ENCODE assay signal across 9 cellular contexts in the genomic region with DNA sequence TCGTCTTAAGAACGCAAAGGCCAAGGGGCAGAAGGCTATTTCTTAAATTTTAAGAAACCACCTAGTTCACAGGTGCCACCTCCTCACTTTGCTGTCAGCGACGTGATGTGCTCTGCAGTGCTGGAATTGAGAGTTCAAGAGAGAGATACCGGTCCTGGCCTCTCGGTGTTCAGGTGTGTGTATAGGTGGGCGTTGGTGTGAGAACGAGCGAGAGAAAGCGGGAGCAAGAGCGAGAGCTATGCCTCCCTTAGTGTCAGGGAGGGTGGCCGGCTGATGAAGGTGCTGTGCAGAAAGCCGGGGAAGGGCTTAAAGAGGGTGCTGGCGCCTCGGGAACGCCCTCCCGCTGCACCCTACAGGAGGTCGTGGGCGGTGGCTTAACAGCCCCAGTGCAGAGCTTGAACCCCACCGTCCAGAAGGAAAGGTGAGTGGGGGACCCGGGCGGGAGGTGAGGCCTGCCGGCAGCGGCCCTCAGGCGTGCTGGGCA.
A peak's percentile ranks its signal among the peaks of the same experiment; 100 is the strongest.
DNase-seq lines count a peak whose midpoint lies in the region; ATAC-seq and TF ChIP-seq lines count a peak whose summit lies in the region.
"Had no signal": no experiment of that assay in that cellular context is flagged by ENCODE, and none has a peak within 500 bp of the region (broad histone marks: within the 10 kb centered on the region; RNA-seq: fewer than 3 reads in every experiment).

No MANE protein-coding gene starts in this region.

- H3K9me3 ChIP-seq in RWPE2 (ENCODE audit: severe bottlenecking) (no peaks in the 10 kb centered on the region), suprapubic skin (no peaks in the 10 kb centered on the region)

- no peak for DNase-seq in activated CD8-positive, alpha-beta memory T cell treated with anti-CD3 and anti-CD28 coated beads, Interleukin-2, amount 10 ng/mL, durations not matched to agents 7 days and 5 days
- DNase-seq in activated CD8-positive, alpha-beta memory T cell treated with anti-CD3 and anti-CD28 coated beads for 24 hours: no peak
- DNase-seq in RWPE2 (ENCODE audit: low spot score) (no peak), foreskin keratinocyte (peak in 1 of 2 donors; percentile 11), suprapubic skin (ENCODE audit: low spot score in 2 of 2) (no peak), midbrain (lab: John Stamatoyannopoulos, UW) (no peak)
- DNase-seq in activated CD8-positive, alpha-beta memory T cell treated with anti-CD3 and anti-CD28 coated beads, Interleukin-2, amount 50 U/mL, for 48 hours: no peak
- DNase-seq: stimulated activated CD4-positive, alpha-beta T cell treated with anti-CD3 and anti-CD28 coated beads, Interleukin-4, amount 100 ng/mL, for 24 hours had no signal

- H3K4me1 Mint-ChIP-seq in activated CD8-positive, alpha-beta memory T cell treated with anti-CD3 and anti-CD28 coated beads, Interleukin-2, amount 10 ng/mL, durations not matched to agents 7 days and 5 days: peaks cover 38% of the 10 kb centered on the region

- H3K4me1 ChIP-seq in RWPE2 (ENCODE audit: insufficient read depth, poor library complexity, severe bottlenecking): peaks cover 2% of the 10 kb centered on the region
- H3K4me1 ChIP-seq in foreskin keratinocyte: no peaks in the 10 kb centered on the region
- peaks cover 50% of the 10 kb centered on the region for H3K4me1 ChIP-seq in suprapubic skin

- peaks cover 5% of the 10 kb centered on the region for H3K36me3 Mint-ChIP-seq in activated CD8-positive, alpha-beta memory T cell treated with anti-CD3 and anti-CD28 coated beads, Interleukin-2, amount 10 ng/mL, durations not matched to agents 7 days and 5 days

- peak overlapping the region; percentile 38 for H3K4me3 Mint-ChIP-seq in activated CD8-positive, alpha-beta memory T cell treated with anti-CD3 and anti-CD28 coated beads, Interleukin-2, amount 10 ng/mL, durations not matched to agents 7 days and 5 days

- 8% methylated on average over 19 of the region's 25 CpGs for WGBS in suprapubic skin

- TF ChIP-seq EP300 in suprapubic skin (IDR thresholded peaks at IDR 0.05): no peak

- H3K27ac ChIP-seq in RWPE2 (ENCODE audit: poor library complexity, severe bottlenecking) (peak overlapping the region; percentile 89), foreskin keratinocyte (no peak overlapping the region), suprapubic skin (no peak overlapping the region)

- H3K27me3 Mint-ChIP-seq in activated CD8-positive, alpha-beta memory T cell treated with anti-CD3 and anti-CD28 coated beads, Interleukin-2, amount 10 ng/mL, durations not matched to agents 7 days and 5 days: peaks cover 82% of the 10 kb centered on the region

- TF ChIP-seq CTCF in RWPE2 (IDR thresholded peaks at IDR 0.05; ENCODE audit: poor library complexity, severe bottlenecking) (no peak), foreskin keratinocyte (conservative IDR thresholded peaks at IDR 0.05) (no peak), suprapubic skin (IDR thresholded peaks at IDR 0.05) (no peak)

- H3K27me3 ChIP-seq in RWPE2 (ENCODE audit: insufficient read depth, poor library complexity, severe bottlenecking) (no peaks in the 10 kb centered on the region), foreskin keratinocyte (peaks cover 87% of the 10 kb centered on the region), suprapubic skin (peaks cover 96% of the 10 kb centered on the region)

- no peak overlapping the region for H3K27ac Mint-ChIP-seq in activated CD8-positive, alpha-beta memory T cell treated with anti-CD3 and anti-CD28 coated beads, Interleukin-2, amount 10 ng/mL, durations not matched to agents 7 days and 5 days

- no peak for ATAC-seq in activated CD8-positive, alpha-beta memory T cell treated with anti-CD3 and anti-CD28 coated beads, Interleukin-2, amount 10 ng/mL, durations not matched to agents 7 days and 5 days
- ATAC-seq in RWPE2 (ENCODE audit: low read depth) (no peak; the same call in 2 of the 3 replicates), foreskin keratinocyte (peak; percentile 10), HG03095 (IDR thresholded peaks at IDR 0.05; ENCODE audit: unreplicated experiment) (no peak)

- H3K36me3 ChIP-seq in RWPE2 (ENCODE audit: low read depth) (no peaks in the 10 kb centered on the region), suprapubic skin (no peaks in the 10 kb centered on the region)

- peak overlapping the region; percentile 63 for H3K4me3 ChIP-seq in RWPE2 (ENCODE audit: severe bottlenecking)
- peak overlapping the region; percentile 29 for H3K4me3 ChIP-seq in suprapubic skin

- CTCF ChIA-PET in activated CD8-positive, alpha-beta memory T cell treated with anti-CD3 and anti-CD28 coated beads, Interleukin-2, amount 10 ng/mL, durations not matched to agents 7 days and 5 days (lab: Charles Lee): interaction anchor here (1.0 kb wide), 1 partner anchor 9 kb away, joined by 4 read pairs; no protein-coding TSS in a partner anchor

- H3K9me3 Mint-ChIP-seq in activated CD8-positive, alpha-beta memory T cell treated with anti-CD3 and anti-CD28 coated beads, Interleukin-2, amount 10 ng/mL, durations not matched to agents 7 days and 5 days (ENCODE audit: low read depth): peaks cover 8% of the 10 kb centered on the region

- no peak for TF ChIP-seq POLR2A in suprapubic skin (IDR thresholded peaks at IDR 0.05)
